In the genomic region with DNA sequence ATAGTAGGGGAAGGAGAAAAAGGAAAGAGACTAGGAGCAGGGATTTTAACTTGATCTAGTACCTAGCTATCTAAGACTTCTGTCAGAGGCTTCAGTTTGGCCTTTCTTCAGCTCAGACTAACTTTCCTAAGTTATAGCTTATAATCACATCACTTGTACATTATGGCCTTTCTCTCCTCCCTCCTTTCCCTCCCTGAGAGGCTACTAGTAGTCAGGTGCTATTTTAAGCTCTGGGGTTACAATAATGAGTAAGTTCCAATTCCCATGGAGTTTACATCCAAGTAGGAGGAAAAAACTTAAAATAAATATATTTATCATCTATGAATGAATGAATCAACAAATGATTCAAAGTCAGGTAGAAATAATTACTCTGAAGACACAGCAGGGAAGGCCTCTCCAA, we compare ENCODE assay signal across 32 cellular contexts.
"Had no signal": no experiment of that assay in that cellular context is flagged by ENCODE, and none has a peak within 500 bp of the region (broad histone marks: within the 10 kb centered on the region; RNA-seq: fewer than 3 reads in every experiment).

No MANE protein-coding gene starts in this region.

- H3K9me3 ChIP-seq: esophagus squamous epithelium had no signal

- FAIRE-seq: astrocyte, bronchial epithelial cell, colon, endometrium, endothelial cell of umbilical vein had no signal

- ATAC-seq: activated CD8-positive, alpha-beta T cell treated with anti-CD3 and anti-CD28 coated beads for 36 hours; activated T-cell treated with anti-CD3 and anti-CD28 coated beads, Interleukin-2, amount 50 U/mL, for 4 hours; activated T-helper 17 cell treated with anti-CD3 and anti-CD28 coated beads, Interleukin-2, amount 50 U/mL, for 72 hours; effector memory CD8-positive, alpha-beta T cell had no signal

- H3K9me3 Mint-ChIP-seq: activated CD4-positive, alpha-beta T cell treated with anti-CD3 and anti-CD28 coated beads, Interleukin-2, amount 10 ng/mL, durations not matched to agents 7 days and 5 days; activated CD8-positive, alpha-beta T cell treated with anti-CD3 and anti-CD28 coated beads for 36 hours; activated T-cell treated with anti-CD3 and anti-CD28 coated beads, Interleukin-2, amount 50 U/mL, for 4 hours; activated T-helper 17 cell treated with anti-CD3 and anti-CD28 coated beads, Interleukin-2, amount 50 U/mL, for 72 hours; effector memory CD8-positive, alpha-beta T cell had no signal

- H3K4me3 Mint-ChIP-seq: activated CD4-positive, alpha-beta T cell treated with anti-CD3 and anti-CD28 coated beads, Interleukin-2, amount 10 ng/mL, durations not matched to agents 7 days and 5 days; activated CD8-positive, alpha-beta T cell treated with anti-CD3 and anti-CD28 coated beads for 36 hours; activated naive CD8-positive, alpha-beta T cell; activated T-cell treated with anti-CD3 and anti-CD28 coated beads, Interleukin-2, amount 50 U/mL, for 4 hours; activated T-helper 17 cell treated with anti-CD3 and anti-CD28 coated beads, Interleukin-2, amount 50 U/mL, for 72 hours; effector memory CD8-positive, alpha-beta T cell had no signal

- H3K4me3 ChIP-seq: esophagus squamous epithelium had no signal

- H3K4me1 Mint-ChIP-seq: activated CD4-positive, alpha-beta T cell treated with anti-CD3 and anti-CD28 coated beads, Interleukin-2, amount 10 ng/mL, durations not matched to agents 7 days and 5 days; activated T-helper 17 cell treated with anti-CD3 and anti-CD28 coated beads, Interleukin-2, amount 50 U/mL, for 72 hours had no signal

- H3K27me3 ChIP-seq: brain microvascular endothelial cell, esophagus squamous epithelium had no signal

- H3K4me1 ChIP-seq: esophagus squamous epithelium had no signal

- DNase-seq: activated CD4-positive, alpha-beta T cell treated with anti-CD3 and anti-CD28 coated beads for 1 hour; activated CD4-positive, alpha-beta T cell treated with anti-CD3 and anti-CD28 coated beads for 4 hours; activated CD4-positive, alpha-beta T cell treated with anti-CD3 and anti-CD28 coated beads, Interleukin-2, amount 10 ng/mL, durations not matched to agents 7 days and 5 days; activated CD4-positive, alpha-beta T cell treated with anti-CD3 and anti-CD28 coated beads, Interleukin-2, amount 50 U/mL, for 4 hours; activated CD8-positive, alpha-beta memory T cell treated with anti-CD3 and anti-CD28 coated beads for 24 hours; activated CD8-positive, alpha-beta T cell treated with anti-CD3 and anti-CD28 coated beads for 36 hours; activated effector memory CD4-positive, alpha-beta T cell treated with Interleukin-2 at 50 U/mL for 16 hours; activated gamma-delta T cell treated with Interleukin-2 at 50 U/mL for 16 hours; activated naive CD4-positive, alpha-beta T cell treated with anti-CD3 and anti-CD28 coated beads, Interleukin-2, amount 50 U/mL, for 16 hours; activated naive CD4-positive, alpha-beta T cell treated with Interleukin-2 at 50 U/mL for 16 hours; activated T-cell treated with anti-CD3 and anti-CD28 coated beads, Interleukin-2, amount 50 U/mL, for 4 hours; amniotic stem cell; anterior cingulate cortex; brain microvascular endothelial cell; caudate nucleus; cortex of kidney; dermis blood vessel endothelial cell; effector CD4-positive, alpha-beta T cell; effector memory CD8-positive, alpha-beta T cell; esophagus squamous epithelium; foreskin melanocyte; head of caudate nucleus; hippocampal formation; T-helper 2 cell had no signal

- H3K27ac ChIP-seq: brain microvascular endothelial cell, epithelial cell of prostate, esophagus squamous epithelium had no signal

- H3K27ac Mint-ChIP-seq: activated CD4-positive, alpha-beta T cell treated with anti-CD3 and anti-CD28 coated beads, Interleukin-2, amount 10 ng/mL, durations not matched to agents 7 days and 5 days; activated CD8-positive, alpha-beta T cell treated with anti-CD3 and anti-CD28 coated beads for 36 hours; activated naive CD8-positive, alpha-beta T cell; activated T-helper 17 cell treated with anti-CD3 and anti-CD28 coated beads, Interleukin-2, amount 50 U/mL, for 72 hours; effector memory CD8-positive, alpha-beta T cell had no signal

- H3K27me3 Mint-ChIP-seq: activated CD4-positive, alpha-beta T cell treated with anti-CD3 and anti-CD28 coated beads, Interleukin-2, amount 10 ng/mL, durations not matched to agents 7 days and 5 days; activated CD8-positive, alpha-beta T cell treated with anti-CD3 and anti-CD28 coated beads for 36 hours; activated naive CD8-positive, alpha-beta T cell; activated T-helper 17 cell treated with anti-CD3 and anti-CD28 coated beads, Interleukin-2, amount 50 U/mL, for 72 hours; effector memory CD8-positive, alpha-beta T cell had no signal
